ENCODE assay signal across 20 cellular contexts in the genomic region with DNA sequence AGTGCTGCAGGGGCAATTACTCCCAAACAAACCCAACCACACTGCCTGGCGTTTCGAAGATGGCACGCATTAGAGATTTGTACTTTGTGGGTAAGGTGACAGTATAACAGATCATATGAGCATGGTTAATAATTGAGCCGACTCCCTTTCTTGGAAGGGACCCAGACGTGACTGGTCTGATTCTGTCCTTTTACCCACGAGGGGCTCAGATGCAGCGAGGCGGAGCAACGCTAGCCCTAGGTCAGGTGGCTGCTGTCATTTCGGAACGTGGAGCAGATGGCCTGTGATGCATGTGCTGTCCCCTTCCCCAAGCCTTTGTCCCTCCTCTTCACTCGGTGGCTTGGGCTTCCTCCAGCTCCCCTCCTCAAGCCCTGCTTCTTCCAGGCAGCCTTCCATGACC.
A peak's percentile ranks its signal among the peaks of the same experiment; 100 is the strongest.
DNase-seq lines count a peak whose midpoint lies in the region; ATAC-seq and TF ChIP-seq lines count a peak whose summit lies in the region.
"Had no signal": no experiment of that assay in that cellular context is flagged by ENCODE, and none has a peak within 500 bp of the region (broad histone marks: within the 10 kb centered on the region; RNA-seq: fewer than 3 reads in every experiment).

No MANE protein-coding gene starts in this region.

- H3K4me1 Mint-ChIP-seq in Caco-2 (ENCODE audit: low read depth, unreplicated experiment), result no peaks in the 10 kb centered on the region

- no peak for DNase-seq in Caco-2
- DNase-seq in RWPE1 (ENCODE audit: low spot score), result no peak
- DNase-seq in myocyte (ENCODE audit: low read depth), result peak; percentile 9
- no peak for DNase-seq in activated CD4-positive, alpha-beta T cell treated with anti-CD3 and anti-CD28 coated beads, Interleukin-2, amount 50 U/mL, for 48 hours
- no peak for DNase-seq in NCI-H82 treated with DMSO at 0.1 percent for 48 hours (lab: John Stamatoyannopoulos, UW; ENCODE audit: unreplicated experiment)
- DNase-seq: activated CD4-positive, CD25-positive, alpha-beta regulatory T cell treated with anti-CD3 and anti-CD28 coated beads, Interleukin-2, amount 50 U/mL, for 72 hours; activated gamma-delta T cell; amygdala; naive B cell; NCI-H146; NCI-H446; psoas muscle; stimulated activated CD4-positive, alpha-beta T cell treated with anti-CD3 and anti-CD28 coated beads, Interleukin-12 subunit alpha, Interleukin-12 subunit beta, amount 100 ng/mL, for 4 hours; stimulated activated naive CD8-positive, alpha-beta T cell treated with anti-CD3 and anti-CD28 coated beads, Interleukin-15, Interleukin-2, amounts not matched to agents 100 U/mL and 50 U/mL, for 24 hours; T-helper 9 cell had no signal

- no peak for TF ChIP-seq CTCF in Caco-2 (IDR thresholded peaks at IDR 0.05; ENCODE audit: insufficient read depth in 1 of 2, low read depth in 1 of 2, low read length in 1 of 2, severe bottlenecking in 1 of 2, unreplicated experiment in 1 of 2)
- no peak for TF ChIP-seq CTCF in RWPE1 (conservative IDR thresholded peaks at IDR 0.05; ENCODE audit: low read depth)

- H3K27me3 Mint-ChIP-seq in Caco-2 (ENCODE audit: insufficient read depth, unreplicated experiment), result no peaks in the 10 kb centered on the region
- H3K27me3 Mint-ChIP-seq: naive B cell had no signal

- H3K9me3 Mint-ChIP-seq in Caco-2 (ENCODE audit: unreplicated experiment), result no peaks in the 10 kb centered on the region
- H3K9me3 Mint-ChIP-seq: naive B cell had no signal

- intact Hi-C loops in Caco-2 (cut with micrococcal nuclease; ENCODE audit: unreplicated experiment), result no loop called here

- no peak overlapping the region for H3K4me3 Mint-ChIP-seq in Caco-2 (ENCODE audit: unreplicated experiment)

- CTCF ChIA-PET in Caco-2 (lab: Charles Lee) (no interaction called here), RWPE1 (lab: Yijun Ruan, JAX) (interaction anchor here (0.7 kb wide), 1 partner anchor 162 kb away, joined by 3 read pairs; no protein-coding TSS in a partner anchor)

- no peaks in the 10 kb centered on the region for H3K4me1 ChIP-seq in Caco-2

- no peaks in the 10 kb centered on the region for H3K9me3 ChIP-seq in Caco-2
- H3K9me3 ChIP-seq: psoas muscle, SJSA1 had no signal

- H3K36me3 Mint-ChIP-seq in Caco-2 (ENCODE audit: insufficient read depth, unreplicated experiment), result no peaks in the 10 kb centered on the region

- POLR2A ChIA-PET in Caco-2 (lab: Charles Lee), result no interaction called here
- POLR2A ChIA-PET in RWPE1 (lab: Yijun Ruan, JAX; ENCODE audit: low non-redundant PET), result no interaction called here

- H3K27ac Mint-ChIP-seq in Caco-2 (ENCODE audit: unreplicated experiment), result peak overlapping the region; percentile 56

- ATAC-seq in GM21737 (IDR thresholded peaks at IDR 0.05; ENCODE audit: unreplicated experiment), result peak; percentile 49
- no peak for ATAC-seq in HG02973 (IDR thresholded peaks at IDR 0.05; ENCODE audit: unreplicated experiment)
- no peak for ATAC-seq in HG03342 (IDR thresholded peaks at IDR 0.05; ENCODE audit: unreplicated experiment)
- ATAC-seq: psoas muscle; stimulated activated naive CD8-positive, alpha-beta T cell treated with anti-CD3 and anti-CD28 coated beads, Interleukin-15, Interleukin-2, amounts not matched to agents 100 U/mL and 50 U/mL, for 24 hours had no signal

- no peak overlapping the region for H3K4me3 ChIP-seq in Caco-2 (ENCODE audit: low read depth, low read length)
- H3K4me3 ChIP-seq: lung, psoas muscle, SJSA1 had no signal

- no peaks in the 10 kb centered on the region; the same call in 1 of the 2 replicates for H3K36me3 ChIP-seq in Caco-2 (ENCODE audit: control insufficient read depth, insufficient read depth, low read length)
- H3K36me3 ChIP-seq: SJSA1 had no signal

- H3K27ac ChIP-seq in RWPE1, result peak overlapping the region; percentile 92
- H3K27ac ChIP-seq: psoas muscle, SJSA1 had no signal

- no TSS peak for BruUV-seq in Caco-2 (replicated peaks; lab: Mats Ljungman, UMichigan)

- no peaks in the 10 kb centered on the region for H3K27me3 ChIP-seq in Caco-2 (replicated peaks; ENCODE audit: control insufficient read depth, insufficient read depth, low read length)
- H3K27me3 ChIP-seq: SJSA1 had no signal
